1 cellular context compared by ENCODE assay signal in the genomic region with DNA sequence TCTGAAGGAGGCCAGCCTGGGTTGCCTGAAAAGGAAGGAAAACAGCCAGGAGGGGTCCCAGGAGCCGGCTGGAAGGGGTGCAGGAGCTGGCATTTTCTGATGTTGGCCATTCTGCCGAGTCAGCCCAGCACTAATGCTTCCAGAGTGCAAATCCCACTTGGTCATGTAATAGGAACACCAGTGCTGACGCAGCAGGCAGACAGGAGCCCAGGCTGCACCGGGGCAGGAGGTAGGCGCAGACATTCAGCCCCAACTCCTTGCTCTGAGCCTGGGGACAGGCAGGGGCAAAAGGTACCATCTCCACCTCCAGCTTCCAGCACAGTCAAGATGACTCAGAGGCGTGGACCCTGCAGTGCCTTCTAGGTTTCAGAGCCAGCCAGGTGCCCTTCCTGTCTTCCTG.
TF ChIP-seq lines count a peak whose summit lies in the region.

No MANE protein-coding gene starts in this region.

TF ChIP-seq in HCT116, 20 proteins besides CTCF, POLR2A, EP300 and RAD21 (continued from another document):
- TF ChIP-seq POLR2AphosphoS5 (IDR thresholded peaks at IDR 0.05; ENCODE audit: low read depth, low read length): no peak
- no peak for TF ChIP-seq EZH2phosphoT487 (IDR thresholded peaks at IDR 0.05; ENCODE audit: borderline replicate concordance)
TF ChIP-seq in HCT116: peak in this region for 0.
